32 cellular contexts compared by ENCODE assay signal in the genomic region with DNA sequence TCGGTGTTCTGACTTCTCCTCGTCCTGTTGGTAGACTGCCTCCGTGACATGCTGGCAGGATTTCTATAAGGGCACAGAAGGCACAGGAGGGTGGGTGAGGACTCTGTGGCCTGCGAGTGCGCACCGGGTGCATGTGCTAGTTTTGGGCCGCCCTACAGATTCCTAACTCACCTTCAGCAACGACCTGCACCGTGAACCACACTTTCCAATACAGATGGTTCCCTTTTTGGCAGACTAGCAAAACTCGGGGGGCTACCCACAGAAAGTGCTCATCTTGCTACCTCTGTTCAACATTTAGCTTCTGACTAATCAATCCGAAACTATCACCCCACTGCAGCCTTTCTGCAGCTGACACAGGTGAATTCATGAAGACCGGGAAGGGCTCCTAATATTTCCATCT.
DNase-seq lines count a peak whose midpoint lies in the region; ATAC-seq and TF ChIP-seq lines count a peak whose summit lies in the region.
"Had no signal": no experiment of that assay in that cellular context is flagged by ENCODE, and none has a peak within 500 bp of the region (broad histone marks: within the 10 kb centered on the region; RNA-seq: fewer than 3 reads in every experiment).

No MANE protein-coding gene starts in this region.

- CTCF ChIA-PET in GM10248 (lab: Yijun Ruan, JAX): interaction anchor here (1.0 to 1.6 kb wide), 4 partner anchors 10 to 72 kb away, joined by 3 to 7 read pairs (median 3); no protein-coding TSS in a partner anchor

- no peak overlapping the region for H3K4me3 ChIP-seq in WERI-Rb-1 (ENCODE audit: low read depth, low read length)
- H3K4me3 ChIP-seq: left ventricle myocardium inferior, psoas muscle, thoracic aorta, uterus had no signal

- no peaks in the 10 kb centered on the region for H3K9me3 ChIP-seq in WERI-Rb-1 (ENCODE audit: severe bottlenecking)
- H3K9me3 ChIP-seq: neutrophil, psoas muscle, thoracic aorta, uterus had no signal

- TF ChIP-seq CTCF in GM10248 (IDR thresholded peaks at IDR 0.05; ENCODE audit: control extremely low read depth, extremely low read depth, low read depth, missing control alignments) (no peak), WERI-Rb-1 (IDR thresholded peaks at IDR 0.05; ENCODE audit: low read depth, low read length) (no peak)

- POLR2A ChIA-PET in GM10248 (lab: Yijun Ruan, JAX): no interaction called here

- peak; percentile 43 for ATAC-seq in GM19043 (IDR thresholded peaks at IDR 0.05; ENCODE audit: low read depth, unreplicated experiment)
- ATAC-seq in HG02798 (IDR thresholded peaks at IDR 0.05; ENCODE audit: poor library complexity, unreplicated experiment): peak; percentile 49
- ATAC-seq: activated CD4-positive, CD25-positive, alpha-beta regulatory T cell treated with anti-CD3 and anti-CD28 coated beads, Interleukin-2, amount 50 U/mL, for 24 hours; activated T-helper 17 cell treated with anti-CD3 and anti-CD28 coated beads, Interleukin-2, amount 50 U/mL, for 72 hours; psoas muscle had no signal

- peaks cover 17% of the 10 kb centered on the region for H3K36me3 ChIP-seq in WERI-Rb-1
- H3K36me3 ChIP-seq: brain microvascular endothelial cell, left ventricle myocardium inferior, neutrophil, thoracic aorta, uterus had no signal

- no peaks in the 10 kb centered on the region for H3K27me3 ChIP-seq in WERI-Rb-1 (ENCODE audit: insufficient read depth, low read depth, severe bottlenecking)
- H3K27me3 ChIP-seq: brain microvascular endothelial cell, uterus had no signal

- DNase-seq in GM10248 (ENCODE audit: extremely low spot score) (peak; percentile 64), WERI-Rb-1 (no peak), midbrain (lab: John Stamatoyannopoulos, UW) (no peak), SHP77 treated with DMSO at 0.1 percent for 48 hours (lab: John Stamatoyannopoulos, UW) (no peak), CD1c-positive myeloid dendritic cell (ENCODE audit: extremely low spot score) (no peak), NCI-H510A (lab: John Stamatoyannopoulos, UW) (no peak)
- DNase-seq: activated CD4-positive, alpha-beta T cell treated with anti-CD3 and anti-CD28 coated beads, Interleukin-2, amount 50 U/mL, for 48 hours; activated CD8-positive, alpha-beta memory T cell treated with anti-CD3 and anti-CD28 coated beads, Interleukin-2, amount 50 U/mL, for 48 hours; activated naive CD4-positive, alpha-beta T cell treated with anti-CD3 and anti-CD28 coated beads, Interleukin-2, amount 50 U/mL, for 16 hours; AML-193; amniotic stem cell; brain microvascular endothelial cell; CD4-positive, alpha-beta memory T cell; DMS153; GOT3; left ventricle myocardium inferior; mesendoderm; NCI-H1417 treated with DMSO at 0.1 percent for 48 hours; NCI-H345; NCI-H82; psoas muscle; stimulated activated CD4-positive, alpha-beta T cell treated with anti-CD3 and anti-CD28 coated beads, Interleukin-15, amount 100 ng/mL, for 24 hours; stimulated activated naive CD4-positive, alpha-beta T cell treated with Interleukin-2 at 50 U/mL for 16 hours; uterus had no signal

- peak overlapping the region; percentile 26 for H3K27ac ChIP-seq in WERI-Rb-1
- H3K27ac ChIP-seq: brain microvascular endothelial cell, HL-60, left ventricle myocardium inferior, neutrophil, psoas muscle, RWPE1, thoracic aorta, uterus had no signal
